In genomic region chr2:136131961-136132839, GRCh38 we compare ENCODE assay signal across 8 cellular contexts. TPM values are rescaled to one million over a fixed set of nuclear protein-coding genes. Genes with fewer than 3 reads are reported as not detected.
DNase-seq lines count a peak whose midpoint lies in the region; ATAC-seq and TF ChIP-seq lines count a peak whose summit lies in the region.

No MANE protein-coding gene starts in this region.

- no peak overlapping the region for H3K4me2 ChIP-seq in PC-3 (ENCODE audit: low read length)

- POLR2A ChIA-PET in PC-3 (lab: Charles Lee; ENCODE audit: unreplicated experiment): no interaction called here

- H4K20me1 ChIP-seq in PC-3 (ENCODE audit: low read length): no peaks in the 10 kb centered on the region

- H3K79me2 ChIP-seq in PC-3 (ENCODE audit: low read length): no peaks in the 10 kb centered on the region

- H3K9ac ChIP-seq in PC-3 (ENCODE audit: low read length): no peak overlapping the region

- peaks cover 14% of the 10 kb centered on the region; the same call in 1 of the 2 replicates for H3K4me1 ChIP-seq in PC-3 (ENCODE audit: insufficient read depth, low read length)

- no peak overlapping the region for H2AFZ ChIP-seq in PC-3 (ENCODE audit: low read length)

- no peak overlapping the region for H3K27ac ChIP-seq in PC-3 (ENCODE audit: low read length)

- no TSS peak for BruUV-seq in PC-3 (replicated peaks; lab: Mats Ljungman, UMichigan)

- DNase-seq in NCI-H69 (lab: John Stamatoyannopoulos, UW): peak; percentile 61
- peak; percentile 41 for DNase-seq in activated gamma-delta T cell treated with anti-CD3 and anti-CD28 coated beads, Interleukin-2, amount 50 U/mL, for 16 hours (ENCODE audit: low read depth)
- DNase-seq in stimulated activated CD8-positive, alpha-beta memory T cell treated with anti-CD3 and anti-CD28 coated beads, Interleukin-15, amount 100 ng/mL, for 48 hours (ENCODE audit: low read depth in 2 of 2): peak; percentile 41 to 62
- DNase-seq in PC-3: no peak
- DNase-seq in DMS53 treated with DMSO at 0.1 percent for 48 hours (lab: John Stamatoyannopoulos, UW; ENCODE audit: unreplicated experiment): no peak
- DNase-seq in Right ventricle myocardium inferior (ENCODE audit: missing footprints): no peak

- peaks cover 8% of the 10 kb centered on the region for H3K27me3 ChIP-seq in PC-3 (ENCODE audit: low read length)

- no peaks in the 10 kb centered on the region for H3F3A ChIP-seq in PC-3 (ENCODE audit: low read length, unreplicated experiment)

- H3K4me3 ChIP-seq in PC-3 (ENCODE audit: low read length): no peak overlapping the region

- no peaks in the 10 kb centered on the region for H3K9me3 ChIP-seq in PC-3 (ENCODE audit: low read length)

- no peak for TF ChIP-seq CTCF in PC-3 (conservative IDR thresholded peaks at IDR 0.05; ENCODE audit: low read depth, low read length)

- intact Hi-C loops in PC-3 (cut with micrococcal nuclease) (no loop called here), Right ventricle myocardium inferior (cut with DNase I) (no loop called here)

- CTCF ChIA-PET in PC-3 (lab: Charles Lee): no interaction called here

- ATAC-seq in GM18502 (IDR thresholded peaks at IDR 0.05; ENCODE audit: poor library complexity, unreplicated experiment) (peak; percentile 87), GM21786 (IDR thresholded peaks at IDR 0.05; ENCODE audit: unreplicated experiment) (peak; percentile 75), PC-3 (no peak), Right ventricle myocardium inferior (no peak)

- no peaks in the 10 kb centered on the region for H3K9me2 ChIP-seq in PC-3 (replicated peaks; ENCODE audit: low read length)

- H3K36me3 ChIP-seq in PC-3 (ENCODE audit: low read depth, low read length): no peaks in the 10 kb centered on the region

RNA-seq across cellular contexts. Expression of gene CXCR4, which starts 14.3 kb away (rescaled TPM):
- total RNA-seq in PC-3 (2014; rRNA removed) (2.1 TPM in 1 of 2 replicates, not detected in the other), Right ventricle myocardium inferior (3.1 TPM)

Comparison
In these comparisons a context has a peak if more than half of its experiments do, and no peak if none do; other contexts are left out.
1. ATAC-seq: peak in GM18502 (single experiment) and GM21786 (single experiment); none in PC-3 (single experiment) and Right ventricle myocardium inferior (single experiment).
2. DNase-seq: peak in NCI-H69 (single experiment), activated gamma-delta T cell treated with anti-CD3 and anti-CD28 coated beads, Interleukin-2, amount 50 U/mL, for 16 hours (single experiment) and stimulated activated CD8-positive, alpha-beta memory T cell treated with anti-CD3 and anti-CD28 coated beads, Interleukin-15, amount 100 ng/mL, for 48 hours (2 of 2); none in PC-3 (single experiment), DMS53 treated with DMSO at 0.1 percent for 48 hours (single experiment) and Right ventricle myocardium inferior (single experiment).